In genomic region chr17:55723488-55723848, GRCh38 we compare ENCODE assay signal across 2 cellular contexts.
TF ChIP-seq lines count a peak whose summit lies in the region.

No MANE protein-coding gene starts in this region.

TF ChIP-seq in SK-N-SH, 30 proteins besides CTCF, POLR2A, EP300 and RAD21 (continued from another document):
- TF ChIP-seq NFIC (IDR thresholded peaks at IDR 0.05; ENCODE audit: borderline replicate concordance) (no peak), MXI1 (IDR thresholded peaks at IDR 0.05; ENCODE audit: low read depth, low read length) (no peak), GABPA (IDR thresholded peaks at IDR 0.05; ENCODE audit: low read depth) (no peak), RFX5 (IDR thresholded peaks at IDR 0.05; ENCODE audit: low read length) (no peak), MEF2A (IDR thresholded peaks at IDR 0.05; ENCODE audit: borderline replicate concordance, low read depth) (no peak), FOXM1 (IDR thresholded peaks at IDR 0.05; ENCODE audit: low read depth) (no peak)
- TF ChIP-seq, protein P1, sequence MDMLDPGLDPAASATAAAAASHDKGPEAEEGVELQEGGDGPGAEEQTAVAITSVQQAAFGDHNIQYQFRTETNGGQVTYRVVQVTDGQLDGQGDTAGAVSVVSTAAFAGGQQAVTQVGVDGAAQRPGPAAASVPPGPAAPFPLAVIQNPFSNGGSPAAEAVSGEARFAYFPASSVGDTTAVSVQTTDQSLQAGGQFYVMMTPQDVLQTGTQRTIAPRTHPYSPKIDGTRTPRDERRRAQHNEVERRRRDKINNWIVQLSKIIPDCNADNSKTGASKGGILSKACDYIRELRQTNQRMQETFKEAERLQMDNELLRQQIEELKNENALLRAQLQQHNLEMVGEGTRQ (IDR thresholded peaks at IDR 0.05; ENCODE audit: borderline replicate concordance, low read depth, low read length): no peak
- TF ChIP-seq, protein P2, sequence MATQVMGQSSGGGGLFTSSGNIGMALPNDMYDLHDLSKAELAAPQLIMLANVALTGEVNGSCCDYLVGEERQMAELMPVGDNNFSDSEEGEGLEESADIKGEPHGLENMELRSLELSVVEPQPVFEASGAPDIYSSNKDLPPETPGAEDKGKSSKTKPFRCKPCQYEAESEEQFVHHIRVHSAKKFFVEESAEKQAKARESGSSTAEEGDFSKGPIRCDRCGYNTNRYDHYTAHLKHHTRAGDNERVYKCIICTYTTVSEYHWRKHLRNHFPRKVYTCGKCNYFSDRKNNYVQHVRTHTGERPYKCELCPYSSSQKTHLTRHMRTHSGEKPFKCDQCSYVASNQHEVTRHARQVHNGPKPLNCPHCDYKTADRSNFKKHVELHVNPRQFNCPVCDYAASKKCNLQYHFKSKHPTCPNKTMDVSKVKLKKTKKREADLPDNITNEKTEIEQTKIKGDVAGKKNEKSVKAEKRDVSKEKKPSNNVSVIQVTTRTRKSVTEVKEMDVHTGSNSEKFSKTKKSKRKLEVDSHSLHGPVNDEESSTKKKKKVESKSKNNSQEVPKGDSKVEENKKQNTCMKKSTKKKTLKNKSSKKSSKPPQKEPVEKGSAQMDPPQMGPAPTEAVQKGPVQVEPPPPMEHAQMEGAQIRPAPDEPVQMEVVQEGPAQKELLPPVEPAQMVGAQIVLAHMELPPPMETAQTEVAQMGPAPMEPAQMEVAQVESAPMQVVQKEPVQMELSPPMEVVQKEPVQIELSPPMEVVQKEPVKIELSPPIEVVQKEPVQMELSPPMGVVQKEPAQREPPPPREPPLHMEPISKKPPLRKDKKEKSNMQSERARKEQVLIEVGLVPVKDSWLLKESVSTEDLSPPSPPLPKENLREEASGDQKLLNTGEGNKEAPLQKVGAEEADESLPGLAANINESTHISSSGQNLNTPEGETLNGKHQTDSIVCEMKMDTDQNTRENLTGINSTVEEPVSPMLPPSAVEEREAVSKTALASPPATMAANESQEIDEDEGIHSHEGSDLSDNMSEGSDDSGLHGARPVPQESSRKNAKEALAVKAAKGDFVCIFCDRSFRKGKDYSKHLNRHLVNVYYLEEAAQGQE (IDR thresholded peaks at IDR 0.05; ENCODE audit: low read depth, low read length): no peak
- TF ChIP-seq, protein P3, sequence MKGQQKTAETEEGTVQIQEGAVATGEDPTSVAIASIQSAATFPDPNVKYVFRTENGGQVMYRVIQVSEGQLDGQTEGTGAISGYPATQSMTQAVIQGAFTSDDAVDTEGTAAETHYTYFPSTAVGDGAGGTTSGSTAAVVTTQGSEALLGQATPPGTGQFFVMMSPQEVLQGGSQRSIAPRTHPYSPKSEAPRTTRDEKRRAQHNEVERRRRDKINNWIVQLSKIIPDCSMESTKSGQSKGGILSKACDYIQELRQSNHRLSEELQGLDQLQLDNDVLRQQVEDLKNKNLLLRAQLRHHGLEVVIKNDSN (IDR thresholded peaks at IDR 0.05; ENCODE audit: borderline replicate concordance, low read depth): no peak

TF ChIP-seq in SK-N-SH treated with all-trans-retinoic acid at 6 μM for 48 hours, 23 proteins besides CTCF, POLR2A, EP300 and RAD21 (continued from another document):
- TF ChIP-seq CSRNP3 (CRISPR knock-in tag; IDR thresholded peaks at IDR 0.05) (no peak), PPARA (CRISPR knock-in tag; IDR thresholded peaks at IDR 0.05; ENCODE audit: borderline replicate concordance) (no peak), TOX (CRISPR knock-in tag; IDR thresholded peaks at IDR 0.05; ENCODE audit: borderline replicate concordance) (no peak), ZFP3 (CRISPR knock-in tag; IDR thresholded peaks at IDR 0.05) (no peak), OSR1 (CRISPR knock-in tag; IDR thresholded peaks at IDR 0.05) (no peak), TSHZ2 (CRISPR knock-in tag; IDR thresholded peaks at IDR 0.05) (no peak), ISL1 (CRISPR knock-in tag; IDR thresholded peaks at IDR 0.05) (no peak), TCF4 (CRISPR knock-in tag; IDR thresholded peaks at IDR 0.05; ENCODE audit: borderline replicate concordance) (no peak), ZNF8 (CRISPR knock-in tag; IDR thresholded peaks at IDR 0.05) (no peak), ESRRG (CRISPR knock-in tag; IDR thresholded peaks at IDR 0.05) (no peak), GLIS3 (CRISPR knock-in tag; IDR thresholded peaks at IDR 0.05) (no peak), ZNF565 (CRISPR knock-in tag; conservative IDR thresholded peaks at IDR 0.05; ENCODE audit: low read depth) (no peak)
- TF ChIP-seq, protein P4, sequence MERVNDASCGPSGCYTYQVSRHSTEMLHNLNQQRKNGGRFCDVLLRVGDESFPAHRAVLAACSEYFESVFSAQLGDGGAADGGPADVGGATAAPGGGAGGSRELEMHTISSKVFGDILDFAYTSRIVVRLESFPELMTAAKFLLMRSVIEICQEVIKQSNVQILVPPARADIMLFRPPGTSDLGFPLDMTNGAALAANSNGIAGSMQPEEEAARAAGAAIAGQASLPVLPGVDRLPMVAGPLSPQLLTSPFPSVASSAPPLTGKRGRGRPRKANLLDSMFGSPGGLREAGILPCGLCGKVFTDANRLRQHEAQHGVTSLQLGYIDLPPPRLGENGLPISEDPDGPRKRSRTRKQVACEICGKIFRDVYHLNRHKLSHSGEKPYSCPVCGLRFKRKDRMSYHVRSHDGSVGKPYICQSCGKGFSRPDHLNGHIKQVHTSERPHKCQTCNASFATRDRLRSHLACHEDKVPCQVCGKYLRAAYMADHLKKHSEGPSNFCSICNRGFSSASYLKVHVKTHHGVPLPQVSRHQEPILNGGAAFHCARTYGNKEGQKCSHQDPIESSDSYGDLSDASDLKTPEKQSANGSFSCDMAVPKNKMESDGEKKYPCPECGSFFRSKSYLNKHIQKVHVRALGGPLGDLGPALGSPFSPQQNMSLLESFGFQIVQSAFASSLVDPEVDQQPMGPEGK (CRISPR knock-in tag; IDR thresholded peaks at IDR 0.05; ENCODE audit: borderline replicate concordance): no peak
